Comparison of ENCODE assay signal across 17 cellular contexts in genomic region chr16:12898556-12898955, GRCh38. TPM values are rescaled to one million over a fixed set of nuclear protein-coding genes. Genes with fewer than 3 reads are reported as not detected.
DNase-seq lines count a peak whose midpoint lies in the region; ATAC-seq and TF ChIP-seq lines count a peak whose summit lies in the region.
"Had no signal": no experiment of that assay in that cellular context is flagged by ENCODE, and none has a peak within 500 bp of the region (broad histone marks: within the 10 kb centered on the region; RNA-seq: fewer than 3 reads in every experiment).

No MANE protein-coding gene starts in this region.

- TF ChIP-seq CTCF in WTC11 (IDR thresholded peaks at IDR 0.05) (no peak), retinal pigment epithelial cell (conservative IDR thresholded peaks at IDR 0.05; ENCODE audit: low read depth, low read length) (peak; percentile 12), suprapubic skin (IDR thresholded peaks at IDR 0.05) (no peak)

- no peaks in the 10 kb centered on the region for H3K9me3 ChIP-seq in suprapubic skin

- no peak for TF ChIP-seq EP300 in suprapubic skin (IDR thresholded peaks at IDR 0.05)

- H3K27me3 Mint-ChIP-seq in WTC11 (ENCODE audit: low read depth), result peaks cover 14% of the 10 kb centered on the region

- 51% methylated on average over 3 of the region's 3 CpGs for WGBS in suprapubic skin

- H3K4me3 ChIP-seq in retinal pigment epithelial cell (ENCODE audit: low read length), result no peak overlapping the region
- H3K4me3 ChIP-seq in suprapubic skin, result no peak overlapping the region

- no peak overlapping the region for H3K4me3 Mint-ChIP-seq in WTC11
- H3K4me3 Mint-ChIP-seq: activated naive CD4-positive, alpha-beta T cell treated with anti-CD3 and anti-CD28 coated beads, Interleukin-2, amount 10 ng/mL, durations not matched to agents 7 days and 5 days; CD4-positive, alpha-beta T cell; stimulated activated naive CD8-positive, alpha-beta T cell treated with anti-CD3 and anti-CD28 coated beads, Interleukin-15, Interleukin-2, amounts not matched to agents 100 ng/mL and 50 ng/mL, for 24 hours had no signal

- no peak overlapping the region for H3K27ac Mint-ChIP-seq in WTC11
- H3K27ac Mint-ChIP-seq: activated naive CD4-positive, alpha-beta T cell treated with anti-CD3 and anti-CD28 coated beads, Interleukin-2, amount 10 ng/mL, durations not matched to agents 7 days and 5 days; CD4-positive, alpha-beta T cell; stimulated activated naive CD8-positive, alpha-beta T cell treated with anti-CD3 and anti-CD28 coated beads, Interleukin-15, Interleukin-2, amounts not matched to agents 100 ng/mL and 50 ng/mL, for 24 hours had no signal

- no peaks in the 10 kb centered on the region for H3K36me3 ChIP-seq in suprapubic skin

- DNase-seq in NCI-H345 (lab: John Stamatoyannopoulos, UW) (peak; percentile 38), NCI-H345 treated with DMSO at 0.1 percent for 48 hours (lab: John Stamatoyannopoulos, UW; ENCODE audit: unreplicated experiment) (no peak), NCI-H524 (lab: John Stamatoyannopoulos, UW) (peak; percentile 20 to 60), WTC11 (ENCODE audit: low spot score) (no peak), retinal pigment epithelial cell (ENCODE audit: low read depth) (no peak), mucosa of gallbladder (ENCODE audit: low spot score) (no peak), suprapubic skin (ENCODE audit: low spot score in 2 of 2) (no peak)
- no peak for DNase-seq in activated effector memory CD4-positive, alpha-beta T cell treated with Interleukin-2 at 50 U/mL for 16 hours
- DNase-seq: activated CD4-positive, alpha-beta T cell treated with anti-CD3 and anti-CD28 coated beads, Interleukin-2, amount 50 U/mL, for 4 hours; activated naive CD4-positive, alpha-beta T cell treated with anti-CD3 and anti-CD28 coated beads, Interleukin-2, amount 10 ng/mL, durations not matched to agents 7 days and 5 days; CD4-positive, alpha-beta T cell; GOT3; hippocampal formation; midbrain; retina had no signal

- 0 out of 2 replicates have a peak, but pooled peaks have one; percentile 3 for ATAC-seq in WTC11

- no peak overlapping the region for H3K27ac ChIP-seq in suprapubic skin
- H3K27ac ChIP-seq: HL-60 had no signal

- H3K4me1 Mint-ChIP-seq in WTC11, result peaks cover 36% of the 10 kb centered on the region

- H3K9me3 Mint-ChIP-seq in WTC11, result peaks cover 7% of the 10 kb centered on the region
- H3K9me3 Mint-ChIP-seq: activated naive CD4-positive, alpha-beta T cell treated with anti-CD3 and anti-CD28 coated beads, Interleukin-2, amount 10 ng/mL, durations not matched to agents 7 days and 5 days; CD4-positive, alpha-beta T cell; stimulated activated naive CD8-positive, alpha-beta T cell treated with anti-CD3 and anti-CD28 coated beads, Interleukin-15, Interleukin-2, amounts not matched to agents 100 ng/mL and 50 ng/mL, for 24 hours had no signal

- peaks cover 59% of the 10 kb centered on the region for H3K27me3 ChIP-seq in suprapubic skin

- POLR2A ChIA-PET in WTC11 (lab: Charles Lee), result interaction anchor here (1.0 kb wide), 1 partner anchor 15 kb away, joined by 3 read pairs; no protein-coding TSS in a partner anchor

- TF ChIP-seq POLR2A in suprapubic skin (IDR thresholded peaks at IDR 0.05), result no peak

- H3K36me3 Mint-ChIP-seq in WTC11, result no peaks in the 10 kb centered on the region
- H3K36me3 Mint-ChIP-seq: activated naive CD4-positive, alpha-beta T cell treated with anti-CD3 and anti-CD28 coated beads, Interleukin-2, amount 10 ng/mL, durations not matched to agents 7 days and 5 days had no signal

- CTCF ChIA-PET in WTC11 (lab: Charles Lee), result interaction anchor here (0.6 to 2.8 kb wide), 24 partner anchors 9 to 868 kb away, joined by 3 to 25 read pairs (median 3); no protein-coding TSS in a partner anchor

- H3K4me1 ChIP-seq in suprapubic skin, result peaks cover 26% of the 10 kb centered on the region

TF ChIP-seq in WTC11, 78 proteins besides CTCF, POLR2A, EP300 and RAD21:
- TF ChIP-seq PREB (CRISPR knock-in tag; IDR thresholded peaks at IDR 0.05; ENCODE audit: borderline replicate concordance), result no peak
- no peak for TF ChIP-seq CREM (CRISPR knock-in tag; IDR thresholded peaks at IDR 0.05)
- no peak for TF ChIP-seq OVOL2 (CRISPR knock-in tag; IDR thresholded peaks at IDR 0.05; ENCODE audit: borderline replicate concordance)
- no peak for TF ChIP-seq MYBL2 (CRISPR knock-in tag; IDR thresholded peaks at IDR 0.05)
- no peak for TF ChIP-seq ERG (CRISPR knock-in tag; IDR thresholded peaks at IDR 0.05)
- TF ChIP-seq E2F4 (CRISPR knock-in tag; IDR thresholded peaks at IDR 0.05; ENCODE audit: borderline replicate concordance, low read depth), result no peak
- TF ChIP-seq ATF2 (CRISPR knock-in tag; IDR thresholded peaks at IDR 0.05; ENCODE audit: borderline replicate concordance, low read depth), result no peak
- TF ChIP-seq MXD4 (CRISPR knock-in tag; IDR thresholded peaks at IDR 0.05; ENCODE audit: borderline replicate concordance), result no peak
- no peak for TF ChIP-seq ATF3 (CRISPR knock-in tag; conservative IDR thresholded peaks at IDR 0.05)
- no peak for TF ChIP-seq CBFB (CRISPR knock-in tag; IDR thresholded peaks at IDR 0.05; ENCODE audit: low read depth)
- no peak for TF ChIP-seq USF1 (CRISPR knock-in tag; IDR thresholded peaks at IDR 0.05)
- TF ChIP-seq ZBTB21 (CRISPR knock-in tag; IDR thresholded peaks at IDR 0.05; ENCODE audit: borderline replicate concordance), result no peak
TF ChIP-seq in WTC11: peak in this region for 0.

RNA-seq across cellular contexts. Expression of gene SHISA9, which starts 2.8 kb away (rescaled TPM):
- total RNA-seq in WTC11 (2021), result 37.5 to 39.3 TPM (median 38.8 TPM) in 3 replicates
- total RNA-seq in mucosa of gallbladder, result 0.89 TPM
- total RNA-seq in suprapubic skin, result 1 to 10 TPM in 2 of 4 donors, under 1 TPM in 2; 0.26 to 1.9 (median 1.2) TPM
- total RNA-seq: CD4-positive, alpha-beta T cell had no signal

Comparison
In these comparisons a context has a peak if more than half of its experiments do, and no peak if none do; other contexts are left out.
1. DNase-seq: peak in NCI-H345 (single experiment) and NCI-H524 (2 of 2); none in NCI-H345 treated with DMSO at 0.1 percent for 48 hours (single experiment), WTC11 (single experiment), retinal pigment epithelial cell (single experiment), mucosa of gallbladder (single experiment), suprapubic skin (0 of 2) and activated effector memory CD4-positive, alpha-beta T cell treated with Interleukin-2 at 50 U/mL for 16 hours (single experiment).
2. RNA of gene SHISA9, which starts 2.8 kb away (total RNA-seq): 37.5 to 39.3 TPM in WTC11; 0.26 to 1.9 TPM in suprapubic skin and 0.89 TPM in mucosa of gallbladder (single experiment); every median in the first group is over 10 times any median in the second.